In the genomic region with DNA sequence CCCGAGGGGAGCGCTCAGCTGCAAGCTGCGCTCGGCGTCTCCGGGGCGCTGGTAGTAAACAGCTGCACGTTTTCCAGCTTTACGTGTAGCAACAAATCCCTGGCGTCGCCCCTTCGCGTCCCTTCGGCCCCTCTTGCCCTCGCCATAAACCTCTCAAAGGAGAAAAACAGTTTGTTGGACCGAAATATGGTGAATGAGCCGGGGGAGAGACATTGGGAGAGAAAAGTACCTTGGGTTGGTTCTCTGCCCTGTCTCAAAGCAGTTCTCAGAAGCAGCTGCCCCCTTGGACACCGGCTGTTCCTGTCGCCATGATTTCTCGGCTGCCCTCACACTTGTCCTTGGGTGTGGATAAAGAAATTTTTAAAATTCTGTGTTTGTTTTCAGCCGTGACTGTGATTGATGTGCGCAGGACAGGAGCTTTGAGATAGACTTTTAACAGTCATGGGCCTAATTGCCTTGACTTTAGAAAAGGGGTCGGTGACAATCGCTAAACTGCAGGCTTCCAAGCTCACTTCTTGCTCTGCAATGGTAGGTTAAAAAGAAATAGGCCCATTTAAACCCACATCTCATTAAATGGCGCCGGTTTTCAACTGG, we compare ENCODE assay signal across 8 cellular contexts. TPM values are rescaled to one million over a fixed set of nuclear protein-coding genes. Genes with fewer than 3 reads are reported as not detected.
DNase-seq lines count a peak whose midpoint lies in the region; ATAC-seq lines count a peak whose summit lies in the region.

No MANE protein-coding gene starts in this region.

- H3K27ac ChIP-seq in muscle layer of duodenum (ENCODE audit: low read length), result peak overlapping the region; percentile 39

- peaks cover 9 to 12% of the 10 kb centered on the region in 2 donors for H3K4me1 ChIP-seq in muscle layer of duodenum (ENCODE audit: control insufficient read depth in 1 of 2, insufficient read depth in 2 of 2, low read length in 2 of 2)

- H3K4me3 ChIP-seq in MG63 (peak overlapping the region; percentile 65), muscle layer of duodenum (ENCODE audit: low read depth in 1 of 2, low read length in 2 of 2) (peak overlapping the region; percentile 89 to 93)

- H3K36me3 ChIP-seq in MG63 (no peaks in the 10 kb centered on the region), muscle layer of duodenum (ENCODE audit: control insufficient read depth in 1 of 2, insufficient read depth in 2 of 2, low read length in 2 of 2) (no peaks in the 10 kb centered on the region)

- in situ Hi-C loops in Caki2 (cut with HindIII; ENCODE audit: low pct_unique_long_range_greater_than_20kb, low sequenced_read_pairs), result no loop called here

- no peak for ATAC-seq in GM21786 (IDR thresholded peaks at IDR 0.05; ENCODE audit: unreplicated experiment)

- H3K9me3 ChIP-seq in MG63 (no peaks in the 10 kb centered on the region), muscle layer of duodenum (ENCODE audit: control insufficient read depth in 1 of 2, low read length in 2 of 2) (no peaks in the 10 kb centered on the region)

- H3K27me3 ChIP-seq in MG63 (no peaks in the 10 kb centered on the region), muscle layer of duodenum (ENCODE audit: low read depth, low read length) (no peaks in the 10 kb centered on the region)

- peak; percentile 19 for DNase-seq in Caki2 (ENCODE audit: low read depth)
- no peak for DNase-seq in MG63
- peak; percentile 37 for DNase-seq in cerebellar cortex (ENCODE audit: low spot score)
- DNase-seq in OCI-M2 (lab: John Stamatoyannopoulos, UW; ENCODE audit: unreplicated experiment), result no peak
- DNase-seq in NOMO-1 (lab: John Stamatoyannopoulos, UW; ENCODE audit: unreplicated experiment in 2 of 2), result no peak
- DNase-seq in Ammon's horn (ENCODE audit: low spot score), result no peak

RNA-seq across cellular contexts. Expression of a gene that starts 0.8 kb away (rescaled TPM):
- 5.0 and 7.4 TPM in 2 replicates for total RNA-seq in Caki2 (2014; rRNA removed; shearing (Covaris generic); ENCODE audit: low replicate concordance)
- total RNA-seq in MG63 (2014; rRNA removed; shearing (Covaris generic); ENCODE audit: low replicate concordance), result 6.8 and 9.0 TPM in 2 replicates

RNA-seq across cellular contexts. Expression of a gene that starts 52.5 kb away (rescaled TPM):
- total RNA-seq in Caki2 (2014; rRNA removed; shearing (Covaris generic); ENCODE audit: low replicate concordance), result 16.9 and 23.7 TPM in 2 replicates
- total RNA-seq in MG63 (2014; rRNA removed; shearing (Covaris generic); ENCODE audit: low replicate concordance), result 13.9 and 16.6 TPM in 2 replicates

Comparison
In these comparisons a context has a peak if more than half of its experiments do, and no peak if none do; other contexts are left out.
1. DNase-seq: peak in Caki2 (single experiment) and cerebellar cortex (single experiment); none in MG63 (single experiment), OCI-M2 (single experiment), NOMO-1 (0 of 2) and Ammon's horn (single experiment).